In the genomic region with DNA sequence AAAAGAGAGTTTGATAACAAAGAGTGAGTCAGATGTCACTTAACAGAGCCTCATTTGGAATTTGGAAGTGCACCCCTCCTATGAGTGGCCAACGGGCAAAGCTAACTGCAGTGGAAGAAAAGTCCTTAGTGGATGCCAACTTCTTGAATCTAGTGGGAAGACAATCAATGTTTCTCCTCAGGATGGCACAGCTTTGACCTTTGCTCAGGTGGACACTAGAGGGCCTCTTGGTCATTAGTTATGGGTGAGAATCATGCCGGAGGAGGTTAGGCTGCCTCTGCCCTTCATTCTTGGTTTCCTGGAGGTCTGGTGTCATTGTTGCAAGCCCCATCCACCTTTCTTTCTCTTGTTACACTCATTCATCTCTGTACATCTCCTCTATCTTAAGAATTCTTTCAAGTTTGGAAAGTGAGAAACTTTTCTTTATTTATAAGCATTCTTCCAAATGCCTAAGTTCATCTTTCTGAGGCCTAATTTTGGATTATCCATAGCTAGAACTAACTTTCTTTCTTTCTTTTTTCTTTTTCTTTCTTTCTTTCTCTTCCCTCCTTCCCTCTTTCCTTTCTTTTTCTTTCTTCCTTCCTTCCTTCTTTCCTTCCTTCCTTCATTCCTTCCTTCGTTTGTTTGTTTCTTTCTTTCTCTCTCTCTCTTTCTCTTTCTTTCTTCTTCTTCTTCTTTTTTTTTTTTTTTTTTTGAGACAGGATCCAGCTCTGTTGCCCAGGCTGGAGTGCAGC, we compare ENCODE assay signal across 11 cellular contexts.
DNase-seq lines count a peak whose midpoint lies in the region; TF ChIP-seq lines count a peak whose summit lies in the region.
"Had no signal": no experiment of that assay in that cellular context is flagged by ENCODE, and none has a peak within 500 bp of the region (broad histone marks: within the 10 kb centered on the region; RNA-seq: fewer than 3 reads in every experiment).

No MANE protein-coding gene starts in this region.

- H3K79me2 ChIP-seq in MM.1S (ENCODE audit: low read length): no peaks in the 10 kb centered on the region

- no peak overlapping the region for H2AFZ ChIP-seq in MM.1S (ENCODE audit: low read length)

- H3K9me3 ChIP-seq in MM.1S (replicated peaks; ENCODE audit: insufficient read depth, low read length) (no peaks in the 10 kb centered on the region), endodermal cell (ENCODE audit: control insufficient read depth, low read length) (no peaks in the 10 kb centered on the region)
- H3K9me3 ChIP-seq: right lobe of liver had no signal

- peaks cover 60% of the 10 kb centered on the region for H3K27me3 ChIP-seq in MM.1S (replicated peaks; ENCODE audit: insufficient read depth, low read length)
- H3K27me3 ChIP-seq in endodermal cell (ENCODE audit: control insufficient read depth, insufficient read depth, low read length, poor library complexity, severe bottlenecking): no peaks in the 10 kb centered on the region
- H3K27me3 ChIP-seq: right lobe of liver had no signal

- H3K4me3 ChIP-seq in MM.1S (ENCODE audit: low read length) (no peak overlapping the region), endodermal cell (ENCODE audit: low read length) (no peak overlapping the region)
- H3K4me3 ChIP-seq: right lobe of liver had no signal

- H3K4me1 Mint-ChIP-seq in endodermal cell (peaks cover 13% of the 10 kb centered on the region), neural crest cell (no peaks in the 10 kb centered on the region)
- H3K4me1 Mint-ChIP-seq in activated T-helper 1 cell treated with anti-CD3 and anti-CD28 coated beads, Interleukin-12 subunit alpha, Interleukin-12 subunit beta, Interleukin-2, Interleukin-4 antibody, amounts not matched to agents 30 ng/mL and 10 ng/mL and 1 ng/mL, durations not matched to agents 14 hours and 24 hours and 36 hours (ENCODE audit: low read depth): no peaks in the 10 kb centered on the region
- H3K4me1 Mint-ChIP-seq: brain had no signal

- H3K27ac Mint-ChIP-seq in endodermal cell (no peak overlapping the region), neural crest cell (ENCODE audit: unreplicated experiment) (no peak overlapping the region)
- H3K27ac Mint-ChIP-seq in activated T-helper 1 cell treated with anti-CD3 and anti-CD28 coated beads, Interleukin-12 subunit alpha, Interleukin-12 subunit beta, Interleukin-2, Interleukin-4 antibody, amounts not matched to agents 30 ng/mL and 10 ng/mL and 1 ng/mL, durations not matched to agents 14 hours and 24 hours and 36 hours: no peak overlapping the region
- H3K27ac Mint-ChIP-seq: brain had no signal

- in situ Hi-C loops in G401 (cut with HindIII; ENCODE audit: low sequenced_read_pairs): no loop called here

- H3K9me3 Mint-ChIP-seq in endodermal cell (no peaks in the 10 kb centered on the region), neural crest cell (no peaks in the 10 kb centered on the region)
- H3K9me3 Mint-ChIP-seq in activated T-helper 1 cell treated with anti-CD3 and anti-CD28 coated beads, Interleukin-12 subunit alpha, Interleukin-12 subunit beta, Interleukin-2, Interleukin-4 antibody, amounts not matched to agents 30 ng/mL and 10 ng/mL and 1 ng/mL, durations not matched to agents 14 hours and 24 hours and 36 hours: no peaks in the 10 kb centered on the region
- H3K9me3 Mint-ChIP-seq: brain had no signal

- H3K27me3 Mint-ChIP-seq in endodermal cell (ENCODE audit: insufficient read depth) (no peaks in the 10 kb centered on the region), neural crest cell (ENCODE audit: low read depth) (peaks cover 33% of the 10 kb centered on the region)
- peaks cover 3% of the 10 kb centered on the region for H3K27me3 Mint-ChIP-seq in activated T-helper 1 cell treated with anti-CD3 and anti-CD28 coated beads, Interleukin-12 subunit alpha, Interleukin-12 subunit beta, Interleukin-2, Interleukin-4 antibody, amounts not matched to agents 30 ng/mL and 10 ng/mL and 1 ng/mL, durations not matched to agents 14 hours and 24 hours and 36 hours (ENCODE audit: insufficient read depth)

- H3K36me3 ChIP-seq in MM.1S (replicated peaks; ENCODE audit: insufficient read depth, low read length) (no peaks in the 10 kb centered on the region), endodermal cell (ENCODE audit: control insufficient read depth, insufficient read depth, low read length) (no peaks in the 10 kb centered on the region)
- H3K36me3 ChIP-seq: right lobe of liver had no signal

- no peak overlapping the region for H3K4me2 ChIP-seq in MM.1S (ENCODE audit: low read depth, low read length)

- DNase-seq in NCI-H1105 (lab: John Stamatoyannopoulos, UW) (peak; percentile 5), NCI-H1105 treated with DMSO at 0.1 percent for 48 hours (lab: John Stamatoyannopoulos, UW) (no peak), MM.1S (peak; percentile 43), endodermal cell (peak; percentile 73), neural crest cell (ENCODE audit: low read depth, low spot score) (no peak), UCSD-AML1 (lab: John Stamatoyannopoulos, UW; ENCODE audit: unreplicated experiment) (no peak), G401 (ENCODE audit: low spot score) (no peak)
- no peak for DNase-seq in activated T-helper 1 cell treated with anti-CD3 and anti-CD28 coated beads, Interleukin-12 subunit alpha, Interleukin-12 subunit beta, Interleukin-2, Interleukin-4 antibody, amounts not matched to agents 30 ng/mL and 10 ng/mL and 1 ng/mL, durations not matched to agents 14 hours and 24 hours and 36 hours (ENCODE audit: low spot score)
- DNase-seq: NCI-H2227 treated with DMSO at 0.1 percent for 48 hours, right lobe of liver had no signal

- H3K36me3 Mint-ChIP-seq in endodermal cell (ENCODE audit: low read depth) (no peaks in the 10 kb centered on the region), neural crest cell (ENCODE audit: low read depth) (no peaks in the 10 kb centered on the region)
- H3K36me3 Mint-ChIP-seq in activated T-helper 1 cell treated with anti-CD3 and anti-CD28 coated beads, Interleukin-12 subunit alpha, Interleukin-12 subunit beta, Interleukin-2, Interleukin-4 antibody, amounts not matched to agents 30 ng/mL and 10 ng/mL and 1 ng/mL, durations not matched to agents 14 hours and 24 hours and 36 hours (ENCODE audit: low read depth): no peaks in the 10 kb centered on the region
- H3K36me3 Mint-ChIP-seq: brain had no signal

- H3K9ac ChIP-seq in MM.1S (ENCODE audit: low read length): no peak overlapping the region
- no peak overlapping the region for H3K9ac ChIP-seq in endodermal cell (ENCODE audit: extremely low read depth, low read length, poor library complexity, severe bottlenecking)

- H3K27ac ChIP-seq in MM.1S (ENCODE audit: low read length) (no peak overlapping the region), endodermal cell (ENCODE audit: low read depth, low read length) (no peak overlapping the region)
- H3K27ac ChIP-seq: right lobe of liver had no signal

- intact Hi-C loops in activated T-helper 1 cell treated with anti-CD3 and anti-CD28 coated beads, Interleukin-12 subunit alpha, Interleukin-12 subunit beta, Interleukin-2, Interleukin-4 antibody, amounts not matched to agents 30 ng/mL and 10 ng/mL and 1 ng/mL, durations not matched to agents 14 hours and 24 hours and 36 hours (cut with micrococcal nuclease): no loop called here

- no peaks in the 10 kb centered on the region for H3F3A ChIP-seq in MM.1S (ENCODE audit: insufficient read depth, low read length)

- TF ChIP-seq CTCF in MM.1S (IDR thresholded peaks at IDR 0.05; ENCODE audit: low read length): peak; percentile 43
- peak; percentile 78 for TF ChIP-seq CTCF in endodermal cell (conservative IDR thresholded peaks at IDR 0.05)
- TF ChIP-seq CTCF in neural crest cell (conservative IDR thresholded peaks at IDR 0.05): peak; percentile 31

- WGBS in endodermal cell (ENCODE audit: insufficient coverage in 1 of 2, insufficient read length in 1 of 2), 2 experiments: 43 to 78% methylated on average over 1 to 3 of the region's 3 CpGs

- no peaks in the 10 kb centered on the region for H3K9me2 ChIP-seq in MM.1S (replicated peaks; ENCODE audit: insufficient read depth, low read length)

- peaks cover 8% of the 10 kb centered on the region; the same call in 1 of the 2 replicates for H3K4me1 ChIP-seq in MM.1S (ENCODE audit: low read length)
- no peaks in the 10 kb centered on the region for H3K4me1 ChIP-seq in endodermal cell (ENCODE audit: control insufficient read depth, insufficient read depth, low read length)
- H3K4me1 ChIP-seq: right lobe of liver had no signal

- H3K4me3 Mint-ChIP-seq in endodermal cell (no peak overlapping the region), neural crest cell (no peak overlapping the region)
- no peak overlapping the region for H3K4me3 Mint-ChIP-seq in activated T-helper 1 cell treated with anti-CD3 and anti-CD28 coated beads, Interleukin-12 subunit alpha, Interleukin-12 subunit beta, Interleukin-2, Interleukin-4 antibody, amounts not matched to agents 30 ng/mL and 10 ng/mL and 1 ng/mL, durations not matched to agents 14 hours and 24 hours and 36 hours
- H3K4me3 Mint-ChIP-seq: brain had no signal

- no peaks in the 10 kb centered on the region for H4K20me1 ChIP-seq in MM.1S (ENCODE audit: insufficient read depth, low read length)

Comparison
In these comparisons a context has a peak if more than half of its experiments do, and no peak if none do; other contexts are left out.
1. DNase-seq: peak in NCI-H1105 (single experiment), MM.1S (single experiment) and endodermal cell (single experiment); none in NCI-H1105 treated with DMSO at 0.1 percent for 48 hours (single experiment), neural crest cell (single experiment), activated T-helper 1 cell treated with anti-CD3 and anti-CD28 coated beads, Interleukin-12 subunit alpha, Interleukin-12 subunit beta, Interleukin-2, Interleukin-4 antibody, amounts not matched to agents 30 ng/mL and 10 ng/mL and 1 ng/mL, durations not matched to agents 14 hours and 24 hours and 36 hours (single experiment), UCSD-AML1 (single experiment) and G401 (single experiment).
2. Peak in every context shown above with its lines, with median percentiles within 50 percentile points of each other: CTCF ChIP-seq.